Comparison of ENCODE assay signal across 2 cellular contexts in genomic region chr7:158386355-158386618, GRCh38.
TF ChIP-seq lines count a peak whose summit lies in the region.

No MANE protein-coding gene starts in this region.

TF ChIP-seq in HepG2, 621 proteins besides CTCF, POLR2A, EP300 and RAD21:
- no peak for TF ChIP-seq ZFP36L1 (CRISPR knock-in tag; IDR thresholded peaks at IDR 0.05)
- peak; percentile 8; the same call in 1 of the 2 replicates for TF ChIP-seq ZNF263 (CRISPR knock-in tag; IDR thresholded peaks at IDR 0.05)

TF ChIP-seq in K562, 482 proteins besides CTCF, POLR2A, EP300 and RAD21:
- no peak for TF ChIP-seq KAT7 (CRISPR knock-in tag; IDR thresholded peaks at IDR 0.05; ENCODE audit: borderline replicate concordance)
- peak; percentile 62 for TF ChIP-seq ZNF263 (CRISPR knock-in tag; IDR thresholded peaks at IDR 0.05; ENCODE audit: borderline replicate concordance)
- no peak for TF ChIP-seq KDM2B (CRISPR knock-in tag; IDR thresholded peaks at IDR 0.05)
TF ChIP-seq in K562: peak in this region for 1.
